ENCODE assay signal across 16 cellular contexts in the genomic region with DNA sequence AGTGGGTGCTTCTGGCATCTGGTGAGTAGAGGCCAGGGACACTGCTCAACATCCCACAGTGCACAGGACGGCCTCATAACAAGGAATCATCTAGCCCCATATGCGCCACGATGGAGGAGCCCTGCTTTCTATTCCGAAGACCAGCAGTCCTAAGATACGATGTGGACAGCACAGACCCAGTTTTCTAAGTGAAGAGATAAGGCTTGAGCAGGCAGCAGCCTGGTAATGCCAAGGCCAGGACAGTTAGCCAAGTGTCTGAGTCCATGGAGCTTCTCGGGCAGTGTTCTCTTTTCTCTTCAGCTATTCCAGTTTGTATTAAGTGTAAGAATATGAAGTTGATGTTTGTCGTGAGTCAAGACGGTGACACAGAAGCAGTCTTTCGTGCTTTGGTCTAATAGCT.
DNase-seq lines count a peak whose midpoint lies in the region; ATAC-seq and TF ChIP-seq lines count a peak whose summit lies in the region.
"Had no signal": no experiment of that assay in that cellular context is flagged by ENCODE, and none has a peak within 500 bp of the region (broad histone marks: within the 10 kb centered on the region; RNA-seq: fewer than 3 reads in every experiment).

No MANE protein-coding gene starts in this region.

- intact Hi-C loops in heart right ventricle (cut with DNase I): loop anchor here in 1 of 10 donors (10.0 kb wide), 1 partner anchor 113 kb away; a partner anchor contains a TSS
- intact Hi-C loops in cardiac septum (cut with DNase I): no loop called here
- intact Hi-C loops in left ventricle myocardium superior (cut with micrococcal nuclease): no loop called here

- peaks cover 0 to 14% (median 0%) of the 10 kb centered on the region in 9 donors for H3K4me1 ChIP-seq in heart right ventricle

- DNase-seq in heart right ventricle (no peak), cardiac septum (ENCODE audit: low spot score) (no peak), left ventricle myocardium superior (no peak), 8988T (no peak), RPMI8226 (no peak)
- DNase-seq in activated CD8-positive, alpha-beta memory T cell treated with anti-CD3 and anti-CD28 coated beads, Interleukin-2, amount 10 ng/mL, durations not matched to agents 7 days and 5 days: no peak
- DNase-seq: CD8-positive, alpha-beta T cell; COR-L47; DMS153; DMS79 treated with DMSO at 0.1 percent for 48 hours; EL; GOT3; H9 had no signal

- peaks cover 29% of the 10 kb centered on the region for H3K36me3 Mint-ChIP-seq in brain
- peaks cover 3% of the 10 kb centered on the region for H3K36me3 Mint-ChIP-seq in activated CD8-positive, alpha-beta memory T cell treated with anti-CD3 and anti-CD28 coated beads, Interleukin-2, amount 10 ng/mL, durations not matched to agents 7 days and 5 days
- H3K36me3 Mint-ChIP-seq: CD8-positive, alpha-beta T cell had no signal

- peaks cover 59% of the 10 kb centered on the region for H3K4me1 Mint-ChIP-seq in brain
- peaks cover 10% of the 10 kb centered on the region for H3K4me1 Mint-ChIP-seq in activated CD8-positive, alpha-beta memory T cell treated with anti-CD3 and anti-CD28 coated beads, Interleukin-2, amount 10 ng/mL, durations not matched to agents 7 days and 5 days

- H3K27me3 ChIP-seq in heart right ventricle: peaks cover 0 to 7% (median 0%) of the 10 kb centered on the region in 7 donors

- no peak overlapping the region for H3K4me3 Mint-ChIP-seq in brain
- no peak overlapping the region for H3K4me3 Mint-ChIP-seq in activated CD8-positive, alpha-beta memory T cell treated with anti-CD3 and anti-CD28 coated beads, Interleukin-2, amount 10 ng/mL, durations not matched to agents 7 days and 5 days
- H3K4me3 Mint-ChIP-seq: CD14-positive monocyte; CD8-positive, alpha-beta T cell; H9 had no signal

- no peak overlapping the region for H3K27ac ChIP-seq in heart right ventricle
- H3K27ac ChIP-seq: A549 had no signal

- CTCF ChIA-PET in activated CD8-positive, alpha-beta memory T cell treated with anti-CD3 and anti-CD28 coated beads, Interleukin-2, amount 10 ng/mL, durations not matched to agents 7 days and 5 days (lab: Charles Lee): no interaction called here

- ATAC-seq in heart right ventricle (peak in 6 of 8 donors; percentile 31 to 70 (median 51)), left ventricle myocardium superior (peak; percentile 70)
- no peak for ATAC-seq in activated CD8-positive, alpha-beta memory T cell treated with anti-CD3 and anti-CD28 coated beads, Interleukin-2, amount 10 ng/mL, durations not matched to agents 7 days and 5 days
- ATAC-seq: A549; CD8-positive, alpha-beta T cell had no signal

- H3K27me3 Mint-ChIP-seq in brain: no peaks in the 10 kb centered on the region
- no peaks in the 10 kb centered on the region for H3K27me3 Mint-ChIP-seq in activated CD8-positive, alpha-beta memory T cell treated with anti-CD3 and anti-CD28 coated beads, Interleukin-2, amount 10 ng/mL, durations not matched to agents 7 days and 5 days

- peak overlapping the region in 3 of 5 experiments; percentile 35 to 63 (median 37) for H3K27ac Mint-ChIP-seq in brain
- no peak overlapping the region for H3K27ac Mint-ChIP-seq in activated CD8-positive, alpha-beta memory T cell treated with anti-CD3 and anti-CD28 coated beads, Interleukin-2, amount 10 ng/mL, durations not matched to agents 7 days and 5 days
- H3K27ac Mint-ChIP-seq: CD14-positive monocyte; CD8-positive, alpha-beta T cell; H9 had no signal

- WGBS in heart right ventricle, 2 donors: 48 to 54% methylated on average over 9 of the region's 9 CpGs

- no peak overlapping the region for H3K4me3 ChIP-seq in heart right ventricle
- H3K4me3 ChIP-seq: A549 had no signal

- H3K9me3 Mint-ChIP-seq in brain: peaks cover 0 to 3% (median 0%) of the 10 kb centered on the region in 5 experiments
- H3K9me3 Mint-ChIP-seq in activated CD8-positive, alpha-beta memory T cell treated with anti-CD3 and anti-CD28 coated beads, Interleukin-2, amount 10 ng/mL, durations not matched to agents 7 days and 5 days (ENCODE audit: low read depth): no peaks in the 10 kb centered on the region
- H3K9me3 Mint-ChIP-seq: CD8-positive, alpha-beta T cell had no signal

- no peaks in the 10 kb centered on the region for H3K36me3 ChIP-seq in heart right ventricle

- TF ChIP-seq CTCF in heart right ventricle (IDR thresholded peaks at IDR 0.05) (no peak), brain (conservative IDR thresholded peaks at IDR 0.05) (no peak)

- no peaks in the 10 kb centered on the region for H3K9me3 ChIP-seq in heart right ventricle
- H3K9me3 ChIP-seq: A549 had no signal
